ENCODE assay signal across 30 cellular contexts in the genomic region with DNA sequence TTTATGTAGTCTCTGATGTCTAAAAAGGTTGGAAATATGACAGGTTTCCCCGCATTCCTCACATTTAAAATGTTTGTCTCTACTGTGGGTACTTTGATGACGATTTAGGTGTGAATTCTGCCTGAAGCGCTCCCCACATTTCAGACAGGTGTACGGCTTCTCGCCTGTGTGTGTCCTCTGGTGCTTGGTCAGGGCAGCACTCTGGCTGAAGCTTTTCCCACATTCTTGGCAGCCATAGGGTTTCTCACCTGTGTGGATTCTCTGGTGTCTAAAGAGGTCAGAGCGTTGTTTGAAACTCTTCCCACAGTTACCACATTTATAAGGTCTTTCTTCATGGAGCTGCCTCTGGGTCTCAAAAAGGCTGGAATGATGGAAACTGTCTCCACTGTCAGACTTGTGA. TPM values are rescaled to one million over a fixed set of nuclear protein-coding genes. Genes with fewer than 3 reads are reported as not detected.
DNase-seq lines count a peak whose midpoint lies in the region; TF ChIP-seq lines count a peak whose summit lies in the region.
"Had no signal": no experiment of that assay in that cellular context is flagged by ENCODE, and none has a peak within 500 bp of the region (broad histone marks: within the 10 kb centered on the region; RNA-seq: fewer than 3 reads in every experiment).

No MANE protein-coding gene starts in this region.

- no peak for TF ChIP-seq CTCF in osteoblast (IDR thresholded peaks at IDR 0.05; ENCODE audit: extremely low read depth, low read depth, low read length)

- DNase-seq in Caki2 (ENCODE audit: low read depth) = peak; percentile 13
- no peak for DNase-seq in adipocyte (ENCODE audit: low read depth)
- peak; percentile 1 for DNase-seq in osteoblast (ENCODE audit: insufficient read length, low spot score, missing footprints)
- DNase-seq in cerebellar nuclear complex (lab: John Stamatoyannopoulos, UW) = no peak
- DNase-seq in NCI-H2081 treated with DMSO at 0.1 percent for 48 hours (lab: John Stamatoyannopoulos, UW) = no peak
- DNase-seq: activated CD4-positive, CD25-positive, alpha-beta regulatory T cell; activated CD8-positive, alpha-beta memory T cell treated with anti-CD3 and anti-CD28 coated beads, Interleukin-2, amount 10 ng/mL, durations not matched to agents 7 days and 5 days; activated naive CD4-positive, alpha-beta T cell; activated T-cell treated with anti-CD3 and anti-CD28 coated beads, Interleukin-2, amount 50 U/mL, for 72 hours; adrenal gland; Calu3; central memory CD4-positive, alpha-beta T cell; foreskin melanocyte; heart left ventricle; IMR-90; islet precursor cell; left ventricle myocardium superior; naive thymus-derived CD4-positive, alpha-beta T cell; NCI-H146; NCI-H2107; NCI-H345; NCI-H748 treated with DMSO at 0.1 percent for 48 hours; nucleus accumbens; psoas muscle; SK-N-SH; stimulated activated CD4-positive, alpha-beta T cell treated with anti-CD3 and anti-CD28 coated beads, Interleukin-15, amount 100 ng/mL, for 24 hours; stimulated activated CD4-positive, alpha-beta T cell treated with anti-CD3 and anti-CD28 coated beads, Interleukin-4, amount 100 ng/mL, for 4 hours; substantia nigra had no signal

- H3K36me3 ChIP-seq in adipocyte (ENCODE audit: control insufficient read depth, insufficient read depth, low read length, severe bottlenecking) = peaks cover 38% of the 10 kb centered on the region
- peaks cover 39% of the 10 kb centered on the region for H3K36me3 ChIP-seq in osteoblast (ENCODE audit: insufficient read depth, low read length)

- H3K9me3 ChIP-seq in adipocyte (ENCODE audit: control insufficient read depth, low read length) (peaks cover 22% of the 10 kb centered on the region), osteoblast (ENCODE audit: low read depth, low read length) (peaks cover 12% of the 10 kb centered on the region)

- H2AFZ ChIP-seq in osteoblast (ENCODE audit: low read length) = no peak overlapping the region

- peak overlapping the region; percentile 47 for H3K4me3 ChIP-seq in adipocyte (ENCODE audit: low read length)
- H3K4me3 ChIP-seq in osteoblast (ENCODE audit: insufficient read depth, low read length) = no peak overlapping the region
- H3K4me3 ChIP-seq: adrenal gland, esophagus muscularis mucosa, heart left ventricle, psoas muscle had no signal

- H3K27me3 ChIP-seq in adipocyte (replicated peaks; ENCODE audit: control insufficient read depth, insufficient read depth, low read length) (no peaks in the 10 kb centered on the region), osteoblast (ENCODE audit: insufficient read depth, low read length) (no peaks in the 10 kb centered on the region)
- H3K27me3 ChIP-seq: adrenal gland, esophagus muscularis mucosa, heart left ventricle had no signal

- no peak overlapping the region for H3K27ac ChIP-seq in osteoblast (ENCODE audit: low read depth, low read length)
- H3K27ac ChIP-seq: adrenal gland, C4-2B, esophagus muscularis mucosa, heart left ventricle, psoas muscle had no signal

- H3K4me1 ChIP-seq in adipocyte (ENCODE audit: control insufficient read depth, insufficient read depth, low read length) = peaks cover 14% of the 10 kb centered on the region
- H3K4me1 ChIP-seq in osteoblast (ENCODE audit: insufficient read depth, low read length) = peaks cover 10% of the 10 kb centered on the region

- no peak overlapping the region for H3K9ac ChIP-seq in adipocyte (ENCODE audit: low read length)
- H3K9ac ChIP-seq: SK-N-SH had no signal

- in situ Hi-C loops in Caki2 (cut with HindIII; ENCODE audit: low pct_unique_long_range_greater_than_20kb, low sequenced_read_pairs) = no loop called here

- peaks cover 13% of the 10 kb centered on the region for H4K20me1 ChIP-seq in osteoblast (ENCODE audit: insufficient read depth, low read length)

- H3K79me2 ChIP-seq in osteoblast (ENCODE audit: insufficient read depth, low read length) = peaks cover 44% of the 10 kb centered on the region

- H3K4me2 ChIP-seq in osteoblast (ENCODE audit: insufficient read depth, low read length) = no peak overlapping the region
- H3K4me2 ChIP-seq: SK-N-SH had no signal

RNA-seq across cellular contexts. Expression of a gene that starts 6.3 kb away (rescaled TPM):
- total RNA-seq in Caki2 (2014; rRNA removed; shearing (Covaris generic); ENCODE audit: low replicate concordance) = 11.9 and 17.8 TPM in 2 replicates
- total RNA-seq in osteoblast = 32.1 and 34.7 TPM in 2 replicates

RNA-seq across cellular contexts. Expression of a gene that starts 10.6 kb away (rescaled TPM):
- 5.3 and 6.7 TPM in 2 replicates for total RNA-seq in Caki2 (2014; rRNA removed; shearing (Covaris generic); ENCODE audit: low replicate concordance)
- 12.3 and 12.7 TPM in 2 replicates for total RNA-seq in osteoblast

RNA-seq across cellular contexts. Expression of a gene that starts 21.1 kb away (rescaled TPM):
- total RNA-seq in Caki2 (2014; rRNA removed; shearing (Covaris generic); ENCODE audit: low replicate concordance) = 8.7 and 12.2 TPM in 2 replicates
- 5.0 and 6.9 TPM in 2 replicates for total RNA-seq in osteoblast

RNA-seq across cellular contexts. Expression of a gene that starts 27.9 kb away (rescaled TPM):
- 1,239 and 1,635 TPM in 2 replicates for total RNA-seq in Caki2 (2014; rRNA removed; shearing (Covaris generic); ENCODE audit: low replicate concordance)
- total RNA-seq in osteoblast = 330 and 342 TPM in 2 replicates

RNA-seq across cellular contexts. Expression of a gene that starts 55.1 kb away (rescaled TPM):
- 31.4 and 31.7 TPM in 2 replicates for total RNA-seq in Caki2 (2014; rRNA removed; shearing (Covaris generic); ENCODE audit: low replicate concordance)
- 80.2 and 101 TPM in 2 replicates for total RNA-seq in osteoblast

Comparison
In these comparisons a context has a peak if more than half of its experiments do, and no peak if none do; other contexts are left out.
1. DNase-seq: peak in Caki2 (single experiment) and osteoblast (single experiment); none in adipocyte (single experiment), cerebellar nuclear complex (0 of 2) and NCI-H2081 treated with DMSO at 0.1 percent for 48 hours (single experiment).